8 cellular contexts compared by ENCODE assay signal in the genomic region with DNA sequence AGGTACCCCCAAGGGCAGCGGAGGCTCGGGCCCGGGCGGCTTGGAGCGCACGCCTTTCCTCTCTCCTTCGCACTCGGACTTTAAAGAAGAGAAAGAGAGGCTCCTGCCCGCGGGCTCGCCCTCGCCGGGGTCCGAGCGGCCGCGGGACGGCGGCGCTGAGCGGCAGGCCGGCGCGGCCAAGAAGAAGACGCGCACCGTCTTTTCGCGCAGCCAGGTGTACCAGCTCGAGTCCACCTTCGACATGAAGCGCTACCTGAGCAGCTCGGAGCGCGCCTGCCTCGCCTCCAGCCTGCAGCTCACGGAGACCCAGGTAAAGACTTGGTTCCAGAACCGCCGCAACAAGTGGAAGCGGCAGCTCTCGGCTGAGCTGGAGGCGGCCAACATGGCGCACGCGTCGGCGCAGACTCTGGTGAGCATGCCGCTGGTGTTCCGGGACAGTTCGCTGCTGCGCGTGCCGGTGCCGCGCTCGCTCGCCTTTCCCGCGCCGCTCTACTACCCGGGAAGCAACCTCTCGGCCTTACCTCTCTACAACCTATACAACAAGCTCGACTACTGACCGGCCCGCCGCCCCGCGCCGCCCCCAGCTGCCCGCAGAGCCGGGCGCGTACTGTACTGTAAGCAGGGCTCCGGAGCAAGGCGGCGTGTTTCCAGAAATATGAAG. TPM values are rescaled to one million over a fixed set of nuclear protein-coding genes. Genes with fewer than 3 reads are reported as not detected.
DNase-seq lines count a peak whose midpoint lies in the region; ATAC-seq and TF ChIP-seq lines count a peak whose summit lies in the region.

No MANE protein-coding gene starts in this region.

- H3K27ac ChIP-seq in liver (ENCODE audit: low read depth in 1 of 2, low read length in 2 of 2) = no peak overlapping the region
- no peak overlapping the region for H3K27ac ChIP-seq in testis
- no peak overlapping the region for H3K27ac ChIP-seq in SJCRH30

- peaks cover 70% of the 10 kb centered on the region for H3K27me3 ChIP-seq in adipocyte (replicated peaks; ENCODE audit: control insufficient read depth, insufficient read depth, low read length)
- H3K27me3 ChIP-seq in liver (ENCODE audit: control insufficient read depth in 4 of 4, insufficient read depth in 4 of 4, low read length in 3 of 4) = peaks cover 12 to 41% (median 26%) of the 10 kb centered on the region in 4 donors
- H3K27me3 ChIP-seq in testis = no peaks in the 10 kb centered on the region
- no peaks in the 10 kb centered on the region for H3K27me3 ChIP-seq in SJCRH30

- no TSS peak for BruUV-seq in Calu3 (replicated peaks; lab: Mats Ljungman, UMichigan)

- CTCF ChIA-PET in Calu3 (lab: Charles Lee) = no interaction called here

- no peak for TF ChIP-seq RAD21 in liver (IDR thresholded peaks at IDR 0.05)

- ATAC-seq in HG03460 (IDR thresholded peaks at IDR 0.05; ENCODE audit: unreplicated experiment) = no peak

- H3K36me3 ChIP-seq in adipocyte (ENCODE audit: control insufficient read depth, insufficient read depth, low read length, severe bottlenecking) (no peaks in the 10 kb centered on the region), liver (ENCODE audit: control insufficient read depth in 4 of 4, insufficient read depth in 3 of 4, low read depth in 1 of 4, low read length in 3 of 4) (no peaks in the 10 kb centered on the region), testis (ENCODE audit: low read depth, missing control alignments) (no peaks in the 10 kb centered on the region), SJCRH30 (peaks cover under 1% of the 10 kb centered on the region; the same call in 1 of the 2 replicates)

- no peaks in the 10 kb centered on the region for H3K4me1 Mint-ChIP-seq in Calu3 (ENCODE audit: low read depth, unreplicated experiment)

- peaks cover 33% of the 10 kb centered on the region for H3K27me3 Mint-ChIP-seq in Calu3 (ENCODE audit: unreplicated experiment)

- H3K9me3 Mint-ChIP-seq in Calu3 (ENCODE audit: low read depth, unreplicated experiment) = no peaks in the 10 kb centered on the region

- H3K4me3 ChIP-seq in adipocyte (ENCODE audit: low read length) = peak overlapping the region; percentile 77
- H3K4me3 ChIP-seq in liver (ENCODE audit: low read depth in 1 of 3, low read length in 3 of 3) = peak overlapping the region in 2 of 3 donors; percentile 26 to 37
- H3K4me3 ChIP-seq in testis = peak overlapping the region in 1 of 2 donors; percentile 43
- no peak overlapping the region for H3K4me3 ChIP-seq in SJCRH30

- H3K36me3 Mint-ChIP-seq in Calu3 (ENCODE audit: insufficient read depth, unreplicated experiment) = peaks cover 11% of the 10 kb centered on the region

- no peak for TF ChIP-seq POLR2A in testis (IDR thresholded peaks at IDR 0.05)

- intact Hi-C loops in testis (cut with DNase I; ENCODE audit: low total_unique reads) = no loop called here
- intact Hi-C loops in Calu3 (cut with micrococcal nuclease; ENCODE audit: unreplicated experiment) = no loop called here

- H3K4me3 Mint-ChIP-seq in Calu3 (ENCODE audit: low read depth, unreplicated experiment) = no peak overlapping the region

- H3K9me3 ChIP-seq in adipocyte (ENCODE audit: control insufficient read depth, low read length) (no peaks in the 10 kb centered on the region), liver (ENCODE audit: control insufficient read depth in 4 of 4, low read length in 3 of 4) (no peaks in the 10 kb centered on the region), testis (no peaks in the 10 kb centered on the region), SJCRH30 (replicated peaks) (no peaks in the 10 kb centered on the region)

- DNase-seq in activated CD8-positive, alpha-beta memory T cell treated with anti-CD3 and anti-CD28 coated beads for 24 hours = peak; percentile 84
- DNase-seq in activated CD8-positive, alpha-beta memory T cell treated with anti-CD3 and anti-CD28 coated beads, Interleukin-2, amount 50 U/mL, for 4 hours = no peak
- peak; percentile 49 for DNase-seq in adipocyte (ENCODE audit: low read depth)
- DNase-seq in testis = peak; percentile 58
- DNase-seq in SJCRH30 = no peak
- no peak for DNase-seq in Calu3

- H3K9ac ChIP-seq in adipocyte (ENCODE audit: low read length) (no peak overlapping the region), liver (ENCODE audit: low read depth in 1 of 2, low read length in 2 of 2) (no peak overlapping the region)

- 3% methylated on average over 76 of the region's 76 CpGs for WGBS in liver
- WGBS in testis, 2 donors = 1 to 3% methylated on average over 21 to 76 of the region's 76 CpGs

- peaks cover 12% of the 10 kb centered on the region for H3K4me1 ChIP-seq in adipocyte (ENCODE audit: control insufficient read depth, insufficient read depth, low read length)
- H3K4me1 ChIP-seq in liver (ENCODE audit: control insufficient read depth in 4 of 4, insufficient read depth in 4 of 4, low read length in 3 of 4) = peaks cover 10 to 39% (median 21%) of the 10 kb centered on the region in 4 donors
- H3K4me1 ChIP-seq in testis = peaks cover 8% of the 10 kb centered on the region
- no peaks in the 10 kb centered on the region for H3K4me1 ChIP-seq in SJCRH30

- no peak overlapping the region for H3K27ac Mint-ChIP-seq in Calu3 (ENCODE audit: unreplicated experiment)

- TF ChIP-seq CTCF in liver (IDR thresholded peaks at IDR 0.05; ENCODE audit: low read depth, low read length, missing input control) (no peak), testis (IDR thresholded peaks at IDR 0.05) (no peak), Calu3 (IDR thresholded peaks at IDR 0.05; ENCODE audit: unreplicated experiment) (no peak)

TF ChIP-seq in liver, 16 proteins besides CTCF, POLR2A, EP300 and RAD21:
- TF ChIP-seq HNF4A (conservative IDR thresholded peaks at IDR 0.05) (no peak), YY1 (IDR thresholded peaks at IDR 0.05) (peak; percentile 9)
TF ChIP-seq in liver: peak in this region for 1.

RNA-seq across cellular contexts. Expression of a gene that starts 1.8 kb away (rescaled TPM):
- total RNA-seq in liver (not detected), testis (under 1 TPM; 0.19 to 0.47 TPM), Calu3 (2022) (not detected in 2 replicates)
- polyA plus RNA-seq in liver (not detected), testis (ENCODE audit: insufficient read depth, low read depth, low replicate concordance) (not detected)
- total RNA-seq in SJCRH30 (2014; rRNA removed; shearing (Covaris generic)) = not detected in 2 replicates

RNA-seq across cellular contexts. Expression of a gene that starts 4.5 kb away (rescaled TPM):
- total RNA-seq in liver (10 to 100 TPM; 53.0 to 90.9 TPM), testis (10 to 100 TPM; 78.7 to 96.0 TPM), Calu3 (2022) (112 and 113 TPM in 2 replicates)
- polyA plus RNA-seq in liver (10 to 100 TPM; 27.1 to 30.3 TPM), testis (ENCODE audit: insufficient read depth, low read depth, low replicate concordance) (148 TPM)
- 211 and 218 TPM in 2 replicates for total RNA-seq in SJCRH30 (2014; rRNA removed; shearing (Covaris generic))

RNA-seq across cellular contexts. Expression of a gene that starts 13.9 kb away (rescaled TPM):
- total RNA-seq in liver (not detected), testis (under 1 TPM; 0.25 to 0.55 TPM), Calu3 (2022) (not detected in 2 replicates)
- polyA plus RNA-seq in liver (not detected), testis (ENCODE audit: insufficient read depth, low read depth, low replicate concordance) (not detected)
- total RNA-seq in SJCRH30 (2014; rRNA removed; shearing (Covaris generic)) = 0.12 and 0.23 TPM in 2 replicates

Comparison
In these comparisons a context has a peak if more than half of its experiments do, and no peak if none do; other contexts are left out.
1. DNase-seq: peak in activated CD8-positive, alpha-beta memory T cell treated with anti-CD3 and anti-CD28 coated beads for 24 hours (single experiment), adipocyte (single experiment) and testis (single experiment); none in activated CD8-positive, alpha-beta memory T cell treated with anti-CD3 and anti-CD28 coated beads, Interleukin-2, amount 50 U/mL, for 4 hours (single experiment), SJCRH30 (0 of 2) and Calu3 (single experiment).